21 cellular contexts compared by ENCODE assay signal in genomic region chr2:144580521-144581153, GRCh38.
DNase-seq lines count a peak whose midpoint lies in the region; ATAC-seq, FAIRE-seq and TF ChIP-seq lines count a peak whose summit lies in the region.
"Had no signal": no experiment of that assay in that cellular context is flagged by ENCODE, and none has a peak within 500 bp of the region (broad histone marks: within the 10 kb centered on the region; RNA-seq: fewer than 3 reads in every experiment).

No MANE protein-coding gene starts in this region.

- intact Hi-C loops in K562 (cut with micrococcal nuclease): loop anchor here (5.0 to 10.0 kb wide), 5 partner anchors 82 to 1174 kb away; no protein-coding TSS in a partner anchor

- H2BK15ac ChIP-seq in neuronal stem cell (ENCODE audit: low read length): no peak overlapping the region

- FAIRE-seq in K562 (lab: Jason Lieb, UNC): peak; percentile 85
- FAIRE-seq: GM18507, GM19239, keratinocyte had no signal

- H2AK5ac ChIP-seq in neuronal stem cell (ENCODE audit: low read depth, low read length): no peak overlapping the region

- no peak overlapping the region for H3K18ac ChIP-seq in neuronal stem cell (ENCODE audit: low read length)

- H3K36me3 ChIP-seq in GM23338 (ENCODE audit: insufficient read depth) (no peaks in the 10 kb centered on the region), K562 (ENCODE audit: control insufficient read depth, insufficient read depth, low read length) (peaks cover 9% of the 10 kb centered on the region; the same call in 2 of the 3 replicates), neuronal stem cell (replicated peaks in 1 of 2; ENCODE audit: control insufficient read depth in 2 of 2, insufficient read depth in 2 of 2, low read length in 2 of 2) (no peaks in the 10 kb centered on the region)
- H3K36me3 ChIP-seq: esophagus squamous epithelium, spleen, uterus had no signal

- H3K23ac ChIP-seq in neuronal stem cell (ENCODE audit: low read depth, low read length, poor library complexity): no peak overlapping the region

- peaks cover 34% of the 10 kb centered on the region for H3K4me1 Mint-ChIP-seq in GM23338
- peaks cover 26% of the 10 kb centered on the region for H3K4me1 Mint-ChIP-seq in HFFc6 (ENCODE audit: low read depth)
- peaks cover 7% of the 10 kb centered on the region for H3K4me1 Mint-ChIP-seq in stimulated activated effector memory CD8-positive, alpha-beta T cell treated with anti-CD3 and anti-CD28 coated beads, Interleukin-12 subunit alpha, Interleukin-12 subunit beta, amount 100 ng/mL, for 72 hours

- H2AFZ ChIP-seq in GM23338 (no peak overlapping the region), K562 (ENCODE audit: low read depth, low read length) (peak overlapping the region; percentile 87), neuronal stem cell (ENCODE audit: low read length) (no peak overlapping the region)

- H3K4me1 ChIP-seq in GM23338 (ENCODE audit: insufficient read depth): peaks cover 31% of the 10 kb centered on the region
- H3K4me1 ChIP-seq in K562 (replicated peaks in 1 of 2; ENCODE audit: control insufficient read depth in 2 of 2, insufficient read depth in 2 of 2, low read length in 2 of 2): peaks cover 4 to 53% of the 10 kb centered on the region in 2 experiments
- peaks cover 20 to 24% of the 10 kb centered on the region in 2 donors for H3K4me1 ChIP-seq in neuronal stem cell (ENCODE audit: control insufficient read depth in 2 of 2, insufficient read depth in 1 of 2, low read depth in 1 of 2, low read length in 2 of 2)
- H3K4me1 ChIP-seq: uterus had no signal

- peak overlapping the region in 1 of 2 experiments; percentile 90; a peak in 2 of 4 replicates for H3K9ac ChIP-seq in K562 (ENCODE audit: insufficient read depth in 1 of 2, low read depth in 2 of 2, low read length in 2 of 2)
- H3K9ac ChIP-seq in neuronal stem cell (ENCODE audit: low read depth, low read length, poor library complexity): no peak overlapping the region

- no peak overlapping the region for H3K4ac ChIP-seq in neuronal stem cell (ENCODE audit: low read length)

- H3K9me2 ChIP-seq in GM23338 (ENCODE audit: insufficient read depth): no peaks in the 10 kb centered on the region

- H3K27me3 ChIP-seq in GM23338 (ENCODE audit: insufficient read depth) (no peaks in the 10 kb centered on the region), K562 (ENCODE audit: control insufficient read depth in 2 of 2, insufficient read depth in 2 of 2, low read length in 2 of 2) (no peaks in the 10 kb centered on the region), neuronal stem cell (ENCODE audit: control insufficient read depth in 3 of 3, insufficient read depth in 3 of 3, low read depth in 1 of 3, low read length in 3 of 3) (no peaks in the 10 kb centered on the region)
- H3K27me3 ChIP-seq: spleen, uterus had no signal

- H3K4me2 ChIP-seq in GM23338 (peak overlapping the region; percentile 58), K562 (ENCODE audit: insufficient read depth, low read length) (peak overlapping the region; percentile 81), neuronal stem cell (ENCODE audit: insufficient read depth, low read length, poor library complexity, severe bottlenecking) (no peak overlapping the region)

- no peak for TF ChIP-seq CTCF in GM23338 (conservative IDR thresholded peaks at IDR 0.05; ENCODE audit: low read depth in 2 of 2)
- TF ChIP-seq CTCF in K562 (IDR thresholded peaks at IDR 0.05 in 2 of 3, conservative IDR thresholded peaks at IDR 0.05 in 1 of 3; ENCODE audit: insufficient read depth in 2 of 3, low read depth in 1 of 3, low read length in 3 of 3): no peak
- TF ChIP-seq CTCF in HFFc6 (IDR thresholded peaks at IDR 0.05): no peak

- H3K27ac Mint-ChIP-seq in GM23338: no peak overlapping the region
- no peak overlapping the region for H3K27ac Mint-ChIP-seq in HFFc6
- H3K27ac Mint-ChIP-seq in stimulated activated effector memory CD8-positive, alpha-beta T cell treated with anti-CD3 and anti-CD28 coated beads, Interleukin-12 subunit alpha, Interleukin-12 subunit beta, amount 100 ng/mL, for 72 hours: no peak overlapping the region
- H3K27ac Mint-ChIP-seq: stimulated activated naive CD8-positive, alpha-beta T cell treated with anti-CD3 and anti-CD28 coated beads, Interleukin-15, amount 100 ng/mL, for 72 hours had no signal

- H3K9me3 Mint-ChIP-seq in GM23338 (no peaks in the 10 kb centered on the region), HFFc6 (no peaks in the 10 kb centered on the region)
- H3K9me3 Mint-ChIP-seq in stimulated activated effector memory CD8-positive, alpha-beta T cell treated with anti-CD3 and anti-CD28 coated beads, Interleukin-12 subunit alpha, Interleukin-12 subunit beta, amount 100 ng/mL, for 72 hours: no peaks in the 10 kb centered on the region
- H3K9me3 Mint-ChIP-seq: stimulated activated naive CD8-positive, alpha-beta T cell treated with anti-CD3 and anti-CD28 coated beads, Interleukin-15, amount 100 ng/mL, for 72 hours had no signal

- H3K4me3 Mint-ChIP-seq in GM23338 (no peak overlapping the region), HFFc6 (no peak overlapping the region)
- no peak overlapping the region for H3K4me3 Mint-ChIP-seq in stimulated activated effector memory CD8-positive, alpha-beta T cell treated with anti-CD3 and anti-CD28 coated beads, Interleukin-12 subunit alpha, Interleukin-12 subunit beta, amount 100 ng/mL, for 72 hours
- H3K4me3 Mint-ChIP-seq: stimulated activated naive CD8-positive, alpha-beta T cell treated with anti-CD3 and anti-CD28 coated beads, Interleukin-15, amount 100 ng/mL, for 72 hours had no signal

- no peaks in the 10 kb centered on the region for H3K79me1 ChIP-seq in neuronal stem cell (ENCODE audit: low read depth, low read length)

- H3K79me2 ChIP-seq in GM23338 (replicated peaks; ENCODE audit: insufficient read depth): no peaks in the 10 kb centered on the region
- H3K79me2 ChIP-seq in K562 (ENCODE audit: control insufficient read depth, insufficient read depth, low read length): no peaks in the 10 kb centered on the region; the same call in 2 of the 3 replicates

- POLR2A ChIA-PET in K562 (lab: Yijun Ruan, JAX): interaction anchor here (0.7 to 1.8 kb wide), 13 partner anchors 10 to 278 kb away, joined by 3 to 8 read pairs (median 4); partner anchors contain the start of gene ZEB2

- H3K9me3 ChIP-seq in K562 (replicated peaks; ENCODE audit: control insufficient read depth, insufficient read depth, low read depth, low read length) (peaks cover 4% of the 10 kb centered on the region; the same call in 1 of the 2 replicates), neuronal stem cell (replicated peaks in 1 of 2; ENCODE audit: control insufficient read depth in 2 of 2, insufficient read depth in 1 of 2, low read depth in 1 of 2, low read length in 2 of 2) (peaks cover 0 to 2% of the 10 kb centered on the region in 2 donors)
- H3K9me3 ChIP-seq: esophagus squamous epithelium, spleen, uterus had no signal

- no peaks in the 10 kb centered on the region for H3F3A ChIP-seq in GM23338 (replicated peaks; ENCODE audit: low read depth)

- H4K20me1 ChIP-seq in GM23338 (replicated peaks; ENCODE audit: insufficient read depth) (no peaks in the 10 kb centered on the region), K562 (replicated peaks; ENCODE audit: control insufficient read depth, insufficient read depth, low read length) (no peaks in the 10 kb centered on the region)

- WGBS in K562 (ENCODE audit: insufficient coverage, low coverage, missing lambda C conversion rate): 2% methylated on average over 4 of the region's 4 CpGs
- no CpG with 5 or more reads among the region's 4 CpGs for WGBS in neuronal stem cell (ENCODE audit: extremely low coverage in 2 of 2, insufficient read length in 2 of 2, insufficient replicate concordance in 1 of 2), 2 donors

- no peak for TF ChIP-seq POLR2A in K562 (conservative IDR thresholded peaks at IDR 0.05)

- CTCF ChIA-PET in K562 (lab: Yijun Ruan, JAX; ENCODE audit: low intra/inter-chr PET ratio): no interaction called here

- no peak overlapping the region for H3K14ac ChIP-seq in neuronal stem cell (ENCODE audit: low read length)

- no peak overlapping the region for H2BK120ac ChIP-seq in neuronal stem cell (ENCODE audit: low read depth, low read length)

- H3K27ac ChIP-seq in GM23338 (ENCODE audit: low read depth) (no peak overlapping the region), K562 (ENCODE audit: extremely low read depth, low read depth, low read length) (peak overlapping the region; percentile 100), neuronal stem cell (replicated peaks; ENCODE audit: low read length) (peak overlapping the region; percentile 55)
- H3K27ac ChIP-seq: esophagus squamous epithelium, SK-N-MC, uterus, VCaP had no signal

- ATAC-seq in GM23338 (peak; percentile 83), K562 (peak; percentile 69)
- no peak for ATAC-seq in stimulated activated effector memory CD8-positive, alpha-beta T cell treated with anti-CD3 and anti-CD28 coated beads, Interleukin-12 subunit alpha, Interleukin-12 subunit beta, amount 100 ng/mL, for 72 hours
- ATAC-seq: stimulated activated naive CD8-positive, alpha-beta T cell treated with anti-CD3 and anti-CD28 coated beads, Interleukin-15, amount 100 ng/mL, for 72 hours had no signal

- H3K27me3 Mint-ChIP-seq in GM23338 (ENCODE audit: insufficient read depth, low read depth, poor library complexity): no peaks in the 10 kb centered on the region
- no peaks in the 10 kb centered on the region; the same call in 1 of the 2 replicates for H3K27me3 Mint-ChIP-seq in HFFc6 (ENCODE audit: insufficient read depth)

- no peak overlapping the region for H4K91ac ChIP-seq in neuronal stem cell (ENCODE audit: low read depth, low read length, poor library complexity)

- DNase-seq in GM23338 (ENCODE audit: low spot score): peak; percentile 33
- peak; percentile 65 for DNase-seq in NCI-H526 treated with DMSO at 0.1 percent for 48 hours (lab: John Stamatoyannopoulos, UW)
- DNase-seq in K562 (ENCODE audit: extremely low read depth in 1 of 4, low spot score in 3 of 4): peak; percentile 56 to 87 (median 63)
- peak; percentile 61 for DNase-seq in neuronal stem cell (ENCODE audit: low spot score)
- no peak for DNase-seq in activated CD4-positive, alpha-beta T cell treated with anti-CD3 and anti-CD28 coated beads, Interleukin-2, amount 50 U/mL, for 4 hours
- DNase-seq in HFFc6: no peak
- no peak for DNase-seq in stimulated activated effector memory CD8-positive, alpha-beta T cell treated with anti-CD3 and anti-CD28 coated beads, Interleukin-12 subunit alpha, Interleukin-12 subunit beta, amount 100 ng/mL, for 72 hours (ENCODE audit: low spot score in 2 of 2)
- DNase-seq: activated gamma-delta T cell treated with Interleukin-2 at 50 U/mL for 16 hours; aorta; cortex of kidney; esophagus squamous epithelium; head of caudate nucleus; posterior cingulate gyrus; spleen; stimulated activated naive CD8-positive, alpha-beta T cell treated with anti-CD3 and anti-CD28 coated beads, Interleukin-15, amount 100 ng/mL, for 72 hours; uterus had no signal

- H3K4me3 ChIP-seq in GM23338 (no peak overlapping the region), K562 (no peak overlapping the region), neuronal stem cell (ENCODE audit: low read length in 2 of 2) (no peak overlapping the region)
- H3K4me3 ChIP-seq: esophagus squamous epithelium, SK-N-MC, spleen, uterus had no signal

- no peak overlapping the region for H2BK12ac ChIP-seq in neuronal stem cell (ENCODE audit: low read length)

- no peak overlapping the region for H2BK5ac ChIP-seq in neuronal stem cell (ENCODE audit: low read length)

- TF ChIP-seq EP300 in K562 (IDR thresholded peaks at IDR 0.05; ENCODE audit: low read length): peak; percentile 97

- H3K36me3 Mint-ChIP-seq in GM23338 (ENCODE audit: low read depth) (no peaks in the 10 kb centered on the region), HFFc6 (ENCODE audit: low read depth) (0 out of 2 replicates have a peak, but pooled peaks cover under 1% of the 10 kb centered on the region)
- H3K36me3 Mint-ChIP-seq in stimulated activated effector memory CD8-positive, alpha-beta T cell treated with anti-CD3 and anti-CD28 coated beads, Interleukin-12 subunit alpha, Interleukin-12 subunit beta, amount 100 ng/mL, for 72 hours: no peaks in the 10 kb centered on the region

- peaks cover 3% of the 10 kb centered on the region for H3K9me1 ChIP-seq in K562 (ENCODE audit: control insufficient read depth, insufficient read depth, low read length)

- in situ Hi-C loops in K562 (cut with MboI): loop anchor here (5.0 kb wide), 1 partner anchor 58 kb away; the partner anchor contains the start of gene ZEB2

- BruUV-seq in K562 (replicated peaks; lab: Mats Ljungman, UMichigan): no TSS peak

- TF ChIP-seq RAD21 in K562 (CRISPR knock-in tag; conservative IDR thresholded peaks at IDR 0.05 in 1 of 2, IDR thresholded peaks at IDR 0.05 in 1 of 2): no peak

- no peak overlapping the region for H4K8ac ChIP-seq in neuronal stem cell (ENCODE audit: low read depth, low read length)

Comparison
In these comparisons a context has a peak if more than half of its experiments do, and no peak if none do; other contexts are left out.
1. DNase-seq: peak in GM23338 (single experiment), NCI-H526 treated with DMSO at 0.1 percent for 48 hours (single experiment), K562 (4 of 4) and neuronal stem cell (single experiment); none in activated CD4-positive, alpha-beta T cell treated with anti-CD3 and anti-CD28 coated beads, Interleukin-2, amount 50 U/mL, for 4 hours (0 of 2), HFFc6 (single experiment) and stimulated activated effector memory CD8-positive, alpha-beta T cell treated with anti-CD3 and anti-CD28 coated beads, Interleukin-12 subunit alpha, Interleukin-12 subunit beta, amount 100 ng/mL, for 72 hours (0 of 2).